Comparison of ENCODE assay signal across 8 cellular contexts in genomic region chr19:52527954-52528326, GRCh38. TPM values are rescaled to one million over a fixed set of nuclear protein-coding genes. Genes with fewer than 3 reads are reported as not detected.
DNase-seq lines count a peak whose midpoint lies in the region; ATAC-seq, FAIRE-seq and TF ChIP-seq lines count a peak whose summit lies in the region.

No MANE protein-coding gene starts in this region.

- TF ChIP-seq CTCF in brain microvascular endothelial cell (IDR thresholded peaks at IDR 0.05; ENCODE audit: low read depth, low read length, missing control alignments) (no peak), kidney (IDR thresholded peaks at IDR 0.05; ENCODE audit: borderline replicate concordance, extremely low read depth, insufficient read depth) (no peak)

- H3K4me3 ChIP-seq in brain microvascular endothelial cell (ENCODE audit: low read depth, low read length) (peak overlapping the region; percentile 85), kidney (ENCODE audit: low read length in 2 of 2) (peak overlapping the region; percentile 95 to 96)

- H3K27me3 ChIP-seq in brain microvascular endothelial cell (replicated peaks): no peaks in the 10 kb centered on the region

- peaks cover 0 to 15% of the 10 kb centered on the region in 2 donors for H3K4me1 ChIP-seq in kidney (ENCODE audit: control insufficient read depth in 1 of 2, insufficient read depth in 1 of 2, low read depth in 1 of 2, low read length in 2 of 2)

- intact Hi-C loops in kidney (cut with DNase I): no loop called here

- H3K27ac ChIP-seq in brain microvascular endothelial cell (peak overlapping the region; percentile 74), kidney (ENCODE audit: low read depth in 2 of 2, low read length in 2 of 2) (peak overlapping the region; percentile 82 to 89)

- no peak for FAIRE-seq in kidney (lab: Jason Lieb, UNC)

- no peaks in the 10 kb centered on the region for H3K9me3 ChIP-seq in kidney (ENCODE audit: control insufficient read depth in 1 of 2, low read length in 2 of 2)

- H3K9ac ChIP-seq in kidney (ENCODE audit: low read length in 2 of 2): peak overlapping the region; percentile 35 to 95

- ATAC-seq in stimulated activated naive CD8-positive, alpha-beta T cell treated with anti-CD3 and anti-CD28 coated beads, Interleukin-15, Interleukin-2, amounts not matched to agents 100 U/mL and 50 U/mL, for 24 hours: peak; percentile 8
- ATAC-seq in GM18870 (IDR thresholded peaks at IDR 0.05; ENCODE audit: unreplicated experiment) (no peak), GM19023 (IDR thresholded peaks at IDR 0.05; ENCODE audit: unreplicated experiment) (no peak)

- H3K36me3 ChIP-seq in brain microvascular endothelial cell (replicated peaks) (no peaks in the 10 kb centered on the region), kidney (ENCODE audit: control insufficient read depth in 1 of 2, insufficient read depth in 2 of 2, low read length in 2 of 2) (peaks cover 0 to 2% of the 10 kb centered on the region in 2 donors)

- in situ Hi-C loops in brain microvascular endothelial cell (cut with HindIII; ENCODE audit: low pct_ligation_motif_present, low sequenced_read_pairs): no loop called here

- DNase-seq in stimulated activated CD4-positive, alpha-beta T cell treated with anti-CD3 and anti-CD28 coated beads, Interleukin-15, amount 100 ng/mL, for 24 hours: peak; percentile 8
- DNase-seq in stimulated activated CD4-positive, alpha-beta T cell treated with anti-CD3 and anti-CD28 coated beads, Interleukin-1b, Interleukin-23, amount 100 ng/mL, for 48 hours: no peak
- DNase-seq in HuH-7 (ENCODE audit: low spot score) (peak; percentile 15), brain microvascular endothelial cell (no peak), kidney (peak; percentile 76)
- DNase-seq in stimulated activated naive CD8-positive, alpha-beta T cell treated with anti-CD3 and anti-CD28 coated beads, Interleukin-15, Interleukin-2, amounts not matched to agents 100 U/mL and 50 U/mL, for 24 hours: peak; percentile 12

RNA-seq across cellular contexts. Expression of gene ZNF808, which starts 0.5 kb away (rescaled TPM):
- total RNA-seq in kidney: 35.8 TPM
- 3.4 TPM for polyA plus RNA-seq in kidney (ENCODE audit: insufficient read depth, low read depth, low replicate concordance)

RNA-seq across cellular contexts. Expression of gene ZNF701, which starts 42.1 kb away (rescaled TPM):
- total RNA-seq in kidney: 25.1 TPM
- 5.8 TPM for polyA plus RNA-seq in kidney (ENCODE audit: insufficient read depth, low read depth, low replicate concordance)

Comparison
In these comparisons a context has a peak if more than half of its experiments do, and no peak if none do; other contexts are left out.
1. DNase-seq: peak in stimulated activated CD4-positive, alpha-beta T cell treated with anti-CD3 and anti-CD28 coated beads, Interleukin-15, amount 100 ng/mL, for 24 hours (single experiment), HuH-7 (single experiment), kidney (single experiment) and stimulated activated naive CD8-positive, alpha-beta T cell treated with anti-CD3 and anti-CD28 coated beads, Interleukin-15, Interleukin-2, amounts not matched to agents 100 U/mL and 50 U/mL, for 24 hours (single experiment); none in stimulated activated CD4-positive, alpha-beta T cell treated with anti-CD3 and anti-CD28 coated beads, Interleukin-1b, Interleukin-23, amount 100 ng/mL, for 48 hours (single experiment) and brain microvascular endothelial cell (single experiment).